17 cellular contexts compared by ENCODE assay signal in genomic region chr1:227913969-227914791, GRCh38. TPM values are rescaled to one million over a fixed set of nuclear protein-coding genes. Genes with fewer than 3 reads are reported as not detected.
DNase-seq lines count a peak whose midpoint lies in the region; ATAC-seq and TF ChIP-seq lines count a peak whose summit lies in the region.
"Had no signal": no experiment of that assay in that cellular context is flagged by ENCODE, and none has a peak within 500 bp of the region (broad histone marks: within the 10 kb centered on the region; RNA-seq: fewer than 3 reads in every experiment).

No MANE protein-coding gene starts in this region.

- peak overlapping the region; percentile 16 for H4K12ac ChIP-seq in trophoblast cell (ENCODE audit: low read depth, low read length)

- no peak for ATAC-seq in GM19397 (IDR thresholded peaks at IDR 0.05; ENCODE audit: unreplicated experiment)
- ATAC-seq: SK-N-SH treated with all-trans-retinoic acid at 6 μM for 48 hours had no signal

- no peak overlapping the region for H3K4ac ChIP-seq in trophoblast cell (ENCODE audit: low read depth, low read length)

- H2BK120ac ChIP-seq in trophoblast cell (ENCODE audit: insufficient read depth, low read length, poor library complexity), result peak overlapping the region; percentile 87

- peaks cover 3% of the 10 kb centered on the region for H3K79me2 ChIP-seq in trophoblast cell (ENCODE audit: control insufficient read depth, insufficient read depth, low read length, poor library complexity)

- H2AFZ ChIP-seq in trophoblast cell (ENCODE audit: insufficient read depth, low read length, poor library complexity), result no peak overlapping the region

- in situ Hi-C loops in astrocyte of the spinal cord (cut with HindIII; ENCODE audit: low sequenced_read_pairs), result no loop called here

- no peak overlapping the region for H3K4me2 ChIP-seq in trophoblast cell (ENCODE audit: low read length)
- H3K4me2 ChIP-seq: A549 had no signal

- H2AK5ac ChIP-seq in trophoblast cell (ENCODE audit: low read length), result peak overlapping the region; percentile 17

- H2BK12ac ChIP-seq in trophoblast cell (ENCODE audit: low read length), result peak overlapping the region; percentile 48

- peaks cover 0 to 2% of the 10 kb centered on the region in 2 experiments for H3K36me3 ChIP-seq in trophoblast cell (ENCODE audit: control insufficient read depth in 1 of 2, insufficient read depth in 2 of 2, low read length in 2 of 2)
- H3K36me3 ChIP-seq: heart right ventricle, suprapubic skin had no signal

- H3K14ac ChIP-seq in trophoblast cell (ENCODE audit: low read length), result peak overlapping the region; percentile 76

- peaks cover 27% of the 10 kb centered on the region for H3K79me1 ChIP-seq in trophoblast cell (ENCODE audit: low read length)

- no peak for TF ChIP-seq CTCF in astrocyte of the spinal cord (IDR thresholded peaks at IDR 0.05; ENCODE audit: low read depth, low read length)

- peak overlapping the region; percentile 86 for H4K91ac ChIP-seq in trophoblast cell (ENCODE audit: low read depth, low read length)

- H3K9me3 ChIP-seq in trophoblast cell (ENCODE audit: insufficient read depth, low read depth, low read length), result peaks cover 3% of the 10 kb centered on the region
- H3K9me3 ChIP-seq: A549, esophagus squamous epithelium, heart right ventricle, suprapubic skin had no signal

- no peak overlapping the region for H3K27ac ChIP-seq in trophoblast cell (ENCODE audit: low read depth, low read length)
- H3K27ac ChIP-seq: A549, esophagus squamous epithelium, heart right ventricle, HL-60, suprapubic skin had no signal

- no peaks in the 10 kb centered on the region for H3K27me3 ChIP-seq in trophoblast cell (ENCODE audit: insufficient read depth, low read length)
- H3K27me3 ChIP-seq: heart right ventricle, suprapubic skin had no signal

- H3K4me3 ChIP-seq in astrocyte of the spinal cord (ENCODE audit: low read depth, low read length), result no peak overlapping the region
- no peak overlapping the region for H3K4me3 ChIP-seq in trophoblast cell (ENCODE audit: low read depth, low read length)
- H3K4me3 ChIP-seq: A549, esophagus squamous epithelium, heart right ventricle, suprapubic skin had no signal

- no CpG with 5 or more reads among the region's 14 CpGs for WGBS in trophoblast cell (ENCODE audit: extremely low coverage, insufficient coverage, insufficient read length)

- H3K4me1 ChIP-seq in trophoblast cell (ENCODE audit: control insufficient read depth in 1 of 2, insufficient read depth in 2 of 2, low read length in 2 of 2), result peaks cover 34 to 55% of the 10 kb centered on the region in 2 experiments
- H3K4me1 ChIP-seq: A549 had no signal

- peak overlapping the region; percentile 26 for H3K18ac ChIP-seq in trophoblast cell (ENCODE audit: low read length)

- no peak overlapping the region for H3K23ac ChIP-seq in trophoblast cell (ENCODE audit: low read length)

- H3K9ac ChIP-seq in trophoblast cell (ENCODE audit: low read length), result no peak overlapping the region

- DNase-seq in NCI-H524 (lab: John Stamatoyannopoulos, UW) (peak; percentile 70 to 74), NCI-H524 treated with DMSO at 0.1 percent for 48 hours (lab: John Stamatoyannopoulos, UW) (no peak), NCI-H1694 (lab: John Stamatoyannopoulos, UW) (peak; percentile 72), astrocyte of the spinal cord (ENCODE audit: low read depth, low spot score) (peak; percentile 67), trophoblast cell (no peak), islet precursor cell (no peak)
- no peak for DNase-seq in stimulated activated CD4-positive, alpha-beta T cell treated with anti-CD3 and anti-CD28 coated beads, Interleukin-12 subunit alpha, Interleukin-12 subunit beta, amount 100 ng/mL, for 4 hours
- DNase-seq: activated effector memory CD4-positive, alpha-beta T cell treated with Interleukin-2 at 50 U/mL for 16 hours; esophagus squamous epithelium; heart right ventricle; Kasumi-1; NCI-H2029 treated with DMSO at 0.1 percent for 48 hours had no signal

- peak overlapping the region; percentile 15 for H2BK5ac ChIP-seq in trophoblast cell (ENCODE audit: low read depth, low read length, poor library complexity)

- H4K8ac ChIP-seq in trophoblast cell (ENCODE audit: low read depth, low read length), result no peak overlapping the region

RNA-seq across cellular contexts. Expression of gene WNT9A, which starts 33.6 kb away (rescaled TPM):
- 5.1 and 5.7 TPM in 2 replicates for polyA plus RNA-seq in trophoblast cell (2013)

Comparison
In these comparisons a context has a peak if more than half of its experiments do, and no peak if none do; other contexts are left out.
1. DNase-seq: peak in NCI-H524 (2 of 2), NCI-H1694 (single experiment) and astrocyte of the spinal cord (single experiment); none in NCI-H524 treated with DMSO at 0.1 percent for 48 hours (single experiment), trophoblast cell (0 of 2), islet precursor cell (single experiment) and stimulated activated CD4-positive, alpha-beta T cell treated with anti-CD3 and anti-CD28 coated beads, Interleukin-12 subunit alpha, Interleukin-12 subunit beta, amount 100 ng/mL, for 4 hours (single experiment).